13 cellular contexts compared by ENCODE assay signal in genomic region chr9:95753762-95754465, GRCh38.
DNase-seq lines count a peak whose midpoint lies in the region; TF ChIP-seq lines count a peak whose summit lies in the region.
"Had no signal": no experiment of that assay in that cellular context is flagged by ENCODE, and none has a peak within 500 bp of the region (broad histone marks: within the 10 kb centered on the region; RNA-seq: fewer than 3 reads in every experiment).

No MANE protein-coding gene starts in this region.

- H3K27me3 Mint-ChIP-seq in activated CD4-positive, alpha-beta T cell treated with anti-CD3 and anti-CD28 coated beads, Interleukin-2, amount 10 ng/mL, durations not matched to agents 24 days and 14 days, result peaks cover 46% of the 10 kb centered on the region

- intact Hi-C loops in activated CD4-positive, alpha-beta T cell treated with anti-CD3 and anti-CD28 coated beads, Interleukin-2, amount 10 ng/mL, durations not matched to agents 24 days and 14 days (cut with micrococcal nuclease), result no loop called here

- TF ChIP-seq CTCF in fibroblast of villous mesenchyme (IDR thresholded peaks at IDR 0.05; ENCODE audit: insufficient read depth, low read depth, low read length), result no peak

- DNase-seq in ELF-1 (ENCODE audit: low read depth, low spot score) (peak; percentile 56), NT2/D1 (ENCODE audit: low read depth, low spot score) (no peak), fibroblast of villous mesenchyme (ENCODE audit: low read depth) (peak; percentile 92), NCI-H1048 (lab: John Stamatoyannopoulos, UW) (no peak), GM19238 (ENCODE audit: insufficient read length, low spot score) (no peak)
- DNase-seq in activated CD4-positive, alpha-beta T cell treated with anti-CD3 and anti-CD28 coated beads, Interleukin-2, amount 50 U/mL, for 1 hour, result no peak
- DNase-seq in activated CD4-positive, alpha-beta T cell treated with anti-CD3 and anti-CD28 coated beads, Interleukin-2, amount 10 ng/mL, durations not matched to agents 24 days and 14 days, result no peak
- DNase-seq: activated T-cell treated with anti-CD3 and anti-CD28 coated beads, Interleukin-2, amount 50 U/mL, for 72 hours; central memory CD4-positive, alpha-beta T cell; glutamatergic neuron; spleen; T-helper 9 cell had no signal

- peak overlapping the region; percentile 21 for H3K9ac ChIP-seq in NT2/D1 (ENCODE audit: insufficient read length, low read depth)

- H3K4me3 Mint-ChIP-seq in activated CD4-positive, alpha-beta T cell treated with anti-CD3 and anti-CD28 coated beads, Interleukin-2, amount 10 ng/mL, durations not matched to agents 24 days and 14 days, result no peak overlapping the region
- H3K4me3 Mint-ChIP-seq: activated T-cell treated with anti-CD3 and anti-CD28 coated beads, Interleukin-2, amount 50 U/mL, for 72 hours had no signal

- H3K9me3 ChIP-seq in NT2/D1 (ENCODE audit: insufficient read depth, low read length) (no peaks in the 10 kb centered on the region), neuron (ENCODE audit: low read length) (no peaks in the 10 kb centered on the region)
- H3K9me3 ChIP-seq: spleen had no signal

- peak overlapping the region; percentile 28 for H2AFZ ChIP-seq in neuron (ENCODE audit: low read depth, low read length)

- no peaks in the 10 kb centered on the region for H3K36me3 Mint-ChIP-seq in activated CD4-positive, alpha-beta T cell treated with anti-CD3 and anti-CD28 coated beads, Interleukin-2, amount 10 ng/mL, durations not matched to agents 24 days and 14 days (ENCODE audit: low read depth)

- H3K4me1 ChIP-seq in NT2/D1 (ENCODE audit: insufficient read depth, insufficient read length), result peaks cover 10% of the 10 kb centered on the region
- peaks cover 33% of the 10 kb centered on the region for H3K4me1 ChIP-seq in neuron (ENCODE audit: insufficient read depth, low read length)

- H3K27ac Mint-ChIP-seq in activated CD4-positive, alpha-beta T cell treated with anti-CD3 and anti-CD28 coated beads, Interleukin-2, amount 10 ng/mL, durations not matched to agents 24 days and 14 days, result no peak overlapping the region
- H3K27ac Mint-ChIP-seq: activated T-cell treated with anti-CD3 and anti-CD28 coated beads, Interleukin-2, amount 50 U/mL, for 72 hours had no signal

- H3K36me3 ChIP-seq in NT2/D1 (ENCODE audit: insufficient read depth, insufficient read length, low read length) (no peaks in the 10 kb centered on the region), neuron (ENCODE audit: insufficient read depth, low read length) (no peaks in the 10 kb centered on the region)
- H3K36me3 ChIP-seq: spleen had no signal

- H3K4me3 ChIP-seq in NT2/D1 (ENCODE audit: insufficient read length, low read depth), result no peak overlapping the region
- H3K4me3 ChIP-seq in fibroblast of villous mesenchyme (ENCODE audit: low read depth, low read length), result no peak overlapping the region
- H3K4me3 ChIP-seq in neuron (ENCODE audit: low read length), result no peak overlapping the region
- H3K4me3 ChIP-seq: spleen had no signal

- H3K27me3 ChIP-seq in NT2/D1 (ENCODE audit: insufficient read depth, insufficient read length), result no peaks in the 10 kb centered on the region
- H3K27me3 ChIP-seq in neuron (ENCODE audit: insufficient read depth, low read length), result no peaks in the 10 kb centered on the region

- H3K4me1 Mint-ChIP-seq in activated CD4-positive, alpha-beta T cell treated with anti-CD3 and anti-CD28 coated beads, Interleukin-2, amount 10 ng/mL, durations not matched to agents 24 days and 14 days, result peaks cover 13% of the 10 kb centered on the region

- H3K9me3 Mint-ChIP-seq in activated CD4-positive, alpha-beta T cell treated with anti-CD3 and anti-CD28 coated beads, Interleukin-2, amount 10 ng/mL, durations not matched to agents 24 days and 14 days, result no peaks in the 10 kb centered on the region
- H3K9me3 Mint-ChIP-seq: activated T-cell treated with anti-CD3 and anti-CD28 coated beads, Interleukin-2, amount 50 U/mL, for 72 hours had no signal

Comparison
In these comparisons a context has a peak if more than half of its experiments do, and no peak if none do; other contexts are left out.
1. DNase-seq: peak in ELF-1 (single experiment) and fibroblast of villous mesenchyme (single experiment); none in NT2/D1 (single experiment), NCI-H1048 (single experiment), activated CD4-positive, alpha-beta T cell treated with anti-CD3 and anti-CD28 coated beads, Interleukin-2, amount 50 U/mL, for 1 hour (single experiment), activated CD4-positive, alpha-beta T cell treated with anti-CD3 and anti-CD28 coated beads, Interleukin-2, amount 10 ng/mL, durations not matched to agents 24 days and 14 days (single experiment) and GM19238 (single experiment).